ENCODE assay signal across 2 cellular contexts in the genomic region with DNA sequence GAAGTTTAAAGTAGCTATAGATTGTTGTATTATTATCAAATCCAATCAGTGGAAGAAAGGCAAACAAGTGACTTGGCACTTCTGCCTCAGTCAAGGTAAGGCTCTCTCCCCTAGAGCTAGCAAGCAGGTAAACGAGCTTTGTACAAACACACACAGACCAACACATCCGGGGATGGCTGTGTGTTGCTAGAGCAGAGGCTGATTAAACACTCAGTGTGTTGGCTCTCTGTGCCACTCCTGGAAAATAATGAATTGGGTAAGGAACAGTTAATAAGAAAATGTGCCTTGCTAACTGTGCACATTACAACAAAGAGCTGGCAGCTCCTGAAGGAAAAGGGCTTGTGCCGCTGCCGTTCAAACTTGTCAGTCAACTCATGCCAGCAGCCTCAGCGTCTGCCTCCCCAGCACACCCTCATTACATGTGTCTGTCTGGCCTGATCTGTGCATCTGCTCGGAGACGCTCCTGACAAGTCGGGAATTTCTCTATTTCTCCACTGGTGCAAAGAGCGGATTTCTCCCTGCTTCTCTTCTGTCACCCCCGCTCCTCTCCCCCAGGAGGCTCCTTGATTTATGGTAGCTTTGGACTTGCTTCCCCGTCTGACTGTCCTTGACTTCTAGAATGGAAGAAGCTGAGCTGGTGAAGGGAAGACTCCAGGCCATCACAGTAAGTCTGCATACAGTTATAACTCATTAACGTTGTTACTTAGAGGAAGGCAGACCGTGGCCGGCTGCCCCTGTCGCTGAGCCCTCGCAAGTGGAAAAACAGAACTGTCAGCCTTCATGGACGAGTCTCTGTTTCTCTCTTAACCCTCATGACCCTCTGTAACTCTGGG.
TF ChIP-seq lines count a peak whose summit lies in the region.

A gene with protein sequence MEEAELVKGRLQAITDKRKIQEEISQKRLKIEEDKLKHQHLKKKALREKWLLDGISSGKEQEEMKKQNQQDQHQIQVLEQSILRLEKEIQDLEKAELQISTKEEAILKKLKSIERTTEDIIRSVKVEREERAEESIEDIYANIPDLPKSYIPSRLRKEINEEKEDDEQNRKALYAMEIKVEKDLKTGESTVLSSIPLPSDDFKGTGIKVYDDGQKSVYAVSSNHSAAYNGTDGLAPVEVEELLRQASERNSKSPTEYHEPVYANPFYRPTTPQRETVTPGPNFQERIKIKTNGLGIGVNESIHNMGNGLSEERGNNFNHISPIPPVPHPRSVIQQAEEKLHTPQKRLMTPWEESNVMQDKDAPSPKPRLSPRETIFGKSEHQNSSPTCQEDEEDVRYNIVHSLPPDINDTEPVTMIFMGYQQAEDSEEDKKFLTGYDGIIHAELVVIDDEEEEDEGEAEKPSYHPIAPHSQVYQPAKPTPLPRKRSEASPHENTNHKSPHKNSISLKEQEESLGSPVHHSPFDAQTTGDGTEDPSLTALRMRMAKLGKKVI (plus strand): TSS at position 415 of the 833 bp plus-strand sequence. CDS start 205 bp downstream, at position 620.

TF ChIP-seq in HCT116, 20 proteins besides CTCF, POLR2A, EP300 and RAD21:
- TF ChIP-seq, protein P1, sequence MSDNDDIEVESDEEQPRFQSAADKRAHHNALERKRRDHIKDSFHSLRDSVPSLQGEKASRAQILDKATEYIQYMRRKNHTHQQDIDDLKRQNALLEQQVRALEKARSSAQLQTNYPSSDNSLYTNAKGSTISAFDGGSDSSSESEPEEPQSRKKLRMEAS (IDR thresholded peaks at IDR 0.05): no peak
- TF ChIP-seq, protein P2, sequence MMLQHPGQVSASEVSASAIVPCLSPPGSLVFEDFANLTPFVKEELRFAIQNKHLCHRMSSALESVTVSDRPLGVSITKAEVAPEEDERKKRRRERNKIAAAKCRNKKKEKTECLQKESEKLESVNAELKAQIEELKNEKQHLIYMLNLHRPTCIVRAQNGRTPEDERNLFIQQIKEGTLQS (IDR thresholded peaks at IDR 0.05): no peak
- no peak for TF ChIP-seq ZNF274 (IDR thresholded peaks at IDR 0.05; ENCODE audit: low read depth, low read length)
- TF ChIP-seq EZH2phosphoT487 (IDR thresholded peaks at IDR 0.05; ENCODE audit: borderline replicate concordance): no peak
- TF ChIP-seq JUND (IDR thresholded peaks at IDR 0.05): no peak

TF ChIP-seq in WTC11, 78 proteins besides CTCF, POLR2A, EP300 and RAD21:
- TF ChIP-seq GABPB1 (CRISPR knock-in tag; IDR thresholded peaks at IDR 0.05) (0 out of 2 replicates have a peak, but pooled peaks have one; percentile 25), NFYB (CRISPR knock-in tag; conservative IDR thresholded peaks at IDR 0.05; ENCODE audit: low read depth) (no peak), ELF4 (CRISPR knock-in tag; IDR thresholded peaks at IDR 0.05; ENCODE audit: low read depth) (no peak)
TF ChIP-seq in WTC11: peak in this region for 1.
